8 cellular contexts compared by ENCODE assay signal in the genomic region with DNA sequence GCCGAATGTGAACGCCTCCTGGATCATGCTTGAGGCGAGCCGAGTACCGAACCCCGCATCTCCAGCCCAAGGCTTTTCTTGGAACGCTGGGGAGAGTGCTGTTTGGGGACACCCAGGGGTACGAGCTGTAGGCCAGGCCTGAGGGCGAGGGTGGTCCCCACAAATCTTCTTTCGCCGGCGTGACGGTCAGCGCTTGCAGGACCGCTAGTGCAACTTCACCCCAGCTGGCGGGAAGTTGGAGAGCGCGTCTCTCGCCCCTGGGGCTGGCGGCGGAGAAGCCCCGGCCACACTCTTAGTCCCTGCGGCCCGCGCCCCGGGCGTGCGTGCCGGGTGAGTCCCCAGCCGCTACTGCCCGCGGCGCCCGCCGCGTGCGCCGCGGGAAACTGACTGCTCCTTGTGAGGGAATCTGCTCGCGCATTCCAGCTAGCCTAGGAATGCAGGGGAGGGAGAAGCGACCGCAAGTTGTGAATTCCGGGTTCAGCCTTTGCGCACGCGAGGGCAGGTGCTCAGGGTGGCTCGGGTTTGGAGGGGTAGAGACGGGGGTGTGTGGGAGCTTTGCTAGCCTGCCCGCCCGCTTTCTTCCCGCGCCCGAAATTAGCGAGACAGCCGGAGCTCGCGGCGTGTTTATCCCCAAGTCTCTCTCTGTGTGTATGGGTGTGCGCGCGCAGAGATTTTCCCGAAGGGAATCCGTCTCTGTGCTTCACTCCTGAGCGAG. TPM values are rescaled to one million over a fixed set of nuclear protein-coding genes. Genes with fewer than 3 reads are reported as not detected.
A peak's percentile ranks its signal among the peaks of the same experiment; 100 is the strongest.
DNase-seq lines count a peak whose midpoint lies in the region; ATAC-seq, FAIRE-seq and TF ChIP-seq lines count a peak whose summit lies in the region.

No MANE protein-coding gene starts in this region.

- no peak for TF ChIP-seq CTCF in endothelial cell of umbilical vein (IDR thresholded peaks at IDR 0.05; ENCODE audit: extremely low read depth in 1 of 2, insufficient read depth in 1 of 2, low read depth in 1 of 2, low read length in 2 of 2)

- ATAC-seq in naive thymus-derived CD4-positive, alpha-beta T cell, result no peak
- ATAC-seq in GM21737 (IDR thresholded peaks at IDR 0.05; ENCODE audit: unreplicated experiment), result no peak
- ATAC-seq in HG02973 (IDR thresholded peaks at IDR 0.05; ENCODE audit: unreplicated experiment), result no peak

- CTCF ChIA-PET in endothelial cell of umbilical vein (lab: Charles Lee), result interaction anchor here (0.8 kb wide), 1 partner anchor 9 kb away, joined by 3 read pairs; no protein-coding TSS in a partner anchor
- CTCF ChIA-PET in naive thymus-derived CD4-positive, alpha-beta T cell (lab: Charles Lee), result interaction anchor here (0.6 kb wide), 1 partner anchor 354 kb away, joined by 3 read pairs; no protein-coding TSS in a partner anchor

- H3K4me2 ChIP-seq in endothelial cell of umbilical vein (ENCODE audit: insufficient read depth, low read length), result peak overlapping the region; percentile 82

- POLR2A ChIA-PET in endothelial cell of umbilical vein (lab: Charles Lee), result no interaction called here
- POLR2A ChIA-PET in naive thymus-derived CD4-positive, alpha-beta T cell (lab: Charles Lee), result no interaction called here

- no peaks in the 10 kb centered on the region for H3K36me3 Mint-ChIP-seq in naive thymus-derived CD4-positive, alpha-beta T cell

- H2AFZ ChIP-seq in endothelial cell of umbilical vein (ENCODE audit: low read depth, low read length), result peak overlapping the region; percentile 34

- H3K9me3 ChIP-seq in SJCRH30 (replicated peaks) (no peaks in the 10 kb centered on the region), endothelial cell of umbilical vein (replicated peaks; ENCODE audit: control insufficient read depth, insufficient read depth, low read length) (no peaks in the 10 kb centered on the region)
- no peaks in the 10 kb centered on the region for H3K9me3 ChIP-seq in naive thymus-derived CD4-positive, alpha-beta T cell (ENCODE audit: control insufficient read depth in 2 of 3, low read length in 3 of 3)

- H3K9me1 ChIP-seq in endothelial cell of umbilical vein (replicated peaks; ENCODE audit: control insufficient read depth, extremely low read depth, insufficient read depth, low read length), result no peaks in the 10 kb centered on the region

- peaks cover 61 to 85% (median 66%) of the 10 kb centered on the region in 5 donors for H3K27me3 Mint-ChIP-seq in naive thymus-derived CD4-positive, alpha-beta T cell

- no peak overlapping the region for H3K27ac Mint-ChIP-seq in naive thymus-derived CD4-positive, alpha-beta T cell

- H4K20me1 ChIP-seq in endothelial cell of umbilical vein (replicated peaks; ENCODE audit: control insufficient read depth, extremely low read depth, insufficient read depth, low read length), result no peaks in the 10 kb centered on the region

- H3K36me3 ChIP-seq in SJCRH30 (no peaks in the 10 kb centered on the region), endothelial cell of umbilical vein (ENCODE audit: control insufficient read depth in 2 of 2, extremely low read depth in 1 of 2, insufficient read depth in 2 of 2, low read length in 2 of 2) (no peaks in the 10 kb centered on the region)
- no peaks in the 10 kb centered on the region for H3K36me3 ChIP-seq in naive thymus-derived CD4-positive, alpha-beta T cell (ENCODE audit: control insufficient read depth in 2 of 3, insufficient read depth in 3 of 3, low read length in 3 of 3)

- dilution Hi-C loops in endothelial cell of umbilical vein (cut with MboI; ENCODE audit: extremely low pct_ligation_motif_present, low sequenced_read_pairs), result no loop called here

- DNase-seq in activated effector memory CD4-positive, alpha-beta T cell treated with anti-CD3 and anti-CD28 coated beads, Interleukin-2, amount 50 U/mL, for 16 hours, result peak; percentile 64
- no peak for DNase-seq in activated effector memory CD4-positive, alpha-beta T cell treated with Interleukin-2 at 50 U/mL for 16 hours
- DNase-seq in SJCRH30 (peak; percentile 53 to 55), endothelial cell of umbilical vein (ENCODE audit: low read depth, low spot score) (peak; percentile 34), NCI-H128 (lab: John Stamatoyannopoulos, UW; ENCODE audit: unreplicated experiment) (no peak)
- DNase-seq in naive thymus-derived CD4-positive, alpha-beta T cell, result no peak

- H3K27me3 ChIP-seq in SJCRH30, result peaks cover 4% of the 10 kb centered on the region; the same call in 1 of the 2 replicates
- H3K27me3 ChIP-seq in endothelial cell of umbilical vein (ENCODE audit: control insufficient read depth in 2 of 2, insufficient read depth in 2 of 2, low read length in 2 of 2), result peaks cover 69 to 92% of the 10 kb centered on the region in 2 experiments
- peaks cover 20 to 49% of the 10 kb centered on the region in 2 donors for H3K27me3 ChIP-seq in naive thymus-derived CD4-positive, alpha-beta T cell (ENCODE audit: control insufficient read depth in 2 of 2, insufficient read depth in 2 of 2, low read length in 2 of 2)

- H3K9me3 Mint-ChIP-seq in naive thymus-derived CD4-positive, alpha-beta T cell, result peaks cover 0 to 2% (median 0%) of the 10 kb centered on the region in 11 donors

- TF ChIP-seq POLR2A in endothelial cell of umbilical vein (IDR thresholded peaks at IDR 0.05; ENCODE audit: low read depth, low read length), result no peak

- BruUV-seq in endothelial cell of umbilical vein (replicated peaks; lab: Mats Ljungman, UMichigan), result no TSS peak

- no peak overlapping the region for H3K9ac ChIP-seq in endothelial cell of umbilical vein (replicated peaks; ENCODE audit: extremely low read depth, insufficient read depth, low read length)

- intact Hi-C loops in endothelial cell of umbilical vein (cut with micrococcal nuclease), result no loop called here
- intact Hi-C loops in naive thymus-derived CD4-positive, alpha-beta T cell (cut with micrococcal nuclease), result loop anchor here in 1 of 2 donors (10.0 kb wide), 1 partner anchor 404 kb away; the partner anchor contains the start of gene XPR1

- no peaks in the 10 kb centered on the region for H3K79me2 ChIP-seq in endothelial cell of umbilical vein (ENCODE audit: control insufficient read depth, insufficient read depth, low read length)

- peaks cover 19 to 50% (median 30%) of the 10 kb centered on the region in 7 donors for H3K4me1 Mint-ChIP-seq in naive thymus-derived CD4-positive, alpha-beta T cell

- H3K4me3 ChIP-seq in SJCRH30, result peak overlapping the region; percentile 83
- H3K4me3 ChIP-seq in endothelial cell of umbilical vein (replicated peaks in 1 of 3; ENCODE audit: insufficient read depth in 1 of 3, low read depth in 1 of 3, low read length in 3 of 3), result peak overlapping the region; percentile 11 to 67 (median 43)
- peak overlapping the region; percentile 35 for H3K4me3 ChIP-seq in naive thymus-derived CD4-positive, alpha-beta T cell (ENCODE audit: low read length)

- H3K4me3 Mint-ChIP-seq in naive thymus-derived CD4-positive, alpha-beta T cell, result peak overlapping the region; percentile 18 to 82 (median 78)

- peak; percentile 26 for FAIRE-seq in endothelial cell of umbilical vein (lab: Jason Lieb, UNC)

- H3K27ac ChIP-seq in SJCRH30 (peak overlapping the region; percentile 19), endothelial cell of umbilical vein (ENCODE audit: insufficient read depth, low read depth, low read length) (no peak overlapping the region)
- H3K27ac ChIP-seq in naive thymus-derived CD4-positive, alpha-beta T cell (ENCODE audit: low read depth, low read length), result no peak overlapping the region

- H3K4me1 ChIP-seq in SJCRH30 (no peaks in the 10 kb centered on the region), endothelial cell of umbilical vein (ENCODE audit: control insufficient read depth, extremely low read depth, insufficient read depth, low read length) (peaks cover 25% of the 10 kb centered on the region)
- H3K4me1 ChIP-seq in naive thymus-derived CD4-positive, alpha-beta T cell (ENCODE audit: control insufficient read depth in 2 of 2, insufficient read depth in 2 of 2, low read length in 2 of 2), result peaks cover 24% of the 10 kb centered on the region in 2 donors

TF ChIP-seq in endothelial cell of umbilical vein, 7 proteins besides CTCF, POLR2A, EP300 and RAD21:
- peak; percentile 95 for TF ChIP-seq EZH2 (IDR thresholded peaks at IDR 0.05; ENCODE audit: borderline replicate concordance, low read depth, low read length, severe bottlenecking)
- TF ChIP-seq POLR2AphosphoS5 (IDR thresholded peaks at IDR 0.05; ENCODE audit: insufficient read depth, low read depth, low read length), result no peak
TF ChIP-seq in endothelial cell of umbilical vein: peak in this region for 1.

RNA-seq across cellular contexts. Expression of gene LHX4, which starts 0.9 kb away (rescaled TPM):
- 3.7 and 4.2 TPM in 2 replicates for total RNA-seq in SJCRH30 (2014; rRNA removed; shearing (Covaris generic))
- total RNA-seq in endothelial cell of umbilical vein, result not detected in 2 replicates
- polyA plus RNA-seq in endothelial cell of umbilical vein, result not detected in 2 replicates
- polyA plus RNA-seq in endothelial cell of umbilical vein (2011; cell fraction: cytosol; rRNA removed), result 0.01 TPM in 1 of 2 replicates, not detected in the other
- 0.03 and 0.10 TPM in 2 replicates for polyA plus RNA-seq in endothelial cell of umbilical vein (2011; cell fraction: nucleus; rRNA removed)
- polyA plus RNA-seq in endothelial cell of umbilical vein (2012), result 0.60 and 1.3 TPM in 2 replicates
- polyA minus RNA-seq in endothelial cell of umbilical vein, result not detected in 2 replicates
- polyA minus RNA-seq in endothelial cell of umbilical vein (2011; cell fraction: cytosol; rRNA and poly(A)+ RNA removed), result 1.2 TPM
- polyA minus RNA-seq in endothelial cell of umbilical vein (2011; cell fraction: nucleus; rRNA and poly(A)+ RNA removed), result not detected in 2 replicates
- total RNA-seq in naive thymus-derived CD4-positive, alpha-beta T cell, result under 1 TPM in 1 of 5 experiments, not detected in 4; 0.07 TPM
- polyA plus RNA-seq in naive thymus-derived CD4-positive, alpha-beta T cell, result under 1 TPM; 0.24 to 0.58 TPM

Comparison
In these comparisons a context has a peak if more than half of its experiments do, and no peak if none do; other contexts are left out.
1. DNase-seq: peak in activated effector memory CD4-positive, alpha-beta T cell treated with anti-CD3 and anti-CD28 coated beads, Interleukin-2, amount 50 U/mL, for 16 hours (single experiment), SJCRH30 (2 of 2) and endothelial cell of umbilical vein (single experiment); none in activated effector memory CD4-positive, alpha-beta T cell treated with Interleukin-2 at 50 U/mL for 16 hours (single experiment), naive thymus-derived CD4-positive, alpha-beta T cell (0 of 9) and NCI-H128 (single experiment).
2. Peak in every context shown above with its lines, with median percentiles within 50 percentile points of each other: H3K4me3 ChIP-seq.